In genomic region chr19:17090501-17091074, GRCh38 we compare ENCODE assay signal across 8 cellular contexts. TPM values are rescaled to one million over a fixed set of nuclear protein-coding genes. Genes with fewer than 3 reads are reported as not detected.
DNase-seq lines count a peak whose midpoint lies in the region; FAIRE-seq and TF ChIP-seq lines count a peak whose summit lies in the region.

No MANE protein-coding gene starts in this region.

- no peak for FAIRE-seq in D721Med (lab: Jason Lieb, UNC)

- H3K9me3 ChIP-seq in esophagus muscularis mucosa = no peaks in the 10 kb centered on the region

- TF ChIP-seq CTCF in esophagus muscularis mucosa (IDR thresholded peaks at IDR 0.05) = no peak
- TF ChIP-seq CTCF in D721Med (IDR thresholded peaks at IDR 0.05; ENCODE audit: insufficient read depth, missing control alignments) = no peak

- H3K27me3 ChIP-seq in esophagus muscularis mucosa = no peaks in the 10 kb centered on the region

- intact Hi-C loops in esophagus muscularis mucosa (cut with DNase I) = no loop called here

- peak overlapping the region; percentile 68 to 84 (median 76) for H3K27ac ChIP-seq in esophagus muscularis mucosa (replicated peaks in 1 of 4)

- peaks cover 18 to 85% (median 66%) of the 10 kb centered on the region in 4 donors for H3K4me1 ChIP-seq in esophagus muscularis mucosa

- DNase-seq in GM19238 (ENCODE audit: insufficient read length, low spot score) (peak; percentile 40), esophagus muscularis mucosa (ENCODE audit: extremely low spot score) (no peak), D721Med (ENCODE audit: insufficient read length, low spot score) (no peak), NCI-H2081 (lab: John Stamatoyannopoulos, UW) (no peak), kidney tubule cell (ENCODE audit: low spot score) (no peak), erythroblast (lab: John Stamatoyannopoulos, UW) (no peak)
- peak; percentile 30 to 38 for DNase-seq in activated CD4-positive, alpha-beta T cell treated with anti-CD3 and anti-CD28 coated beads, Interleukin-2, amount 50 U/mL, for 4 hours
- peak; percentile 58 for DNase-seq in stimulated activated CD4-positive, alpha-beta T cell treated with anti-CD3 and anti-CD28 coated beads, Interleukin-4, amount 100 ng/mL, for 24 hours

- WGBS in esophagus muscularis mucosa = 83% methylated on average over 13 of the region's 13 CpGs

- TF ChIP-seq POLR2A in esophagus muscularis mucosa (IDR thresholded peaks at IDR 0.05; ENCODE audit: low read depth) = no peak
- TF ChIP-seq POLR2A in erythroblast (IDR thresholded peaks at IDR 0.05; ENCODE audit: low read length) = no peak

- TF ChIP-seq EP300 in esophagus muscularis mucosa (IDR thresholded peaks at IDR 0.05) = no peak

- peaks cover 0 to 17% (median 11%) of the 10 kb centered on the region in 4 donors for H3K36me3 ChIP-seq in esophagus muscularis mucosa

- no peak overlapping the region for H3K4me3 ChIP-seq in esophagus muscularis mucosa

RNA-seq across cellular contexts. Expression of gene MYO9B, which starts 15.0 kb away (rescaled TPM):
- 10 to 100 TPM; 52.6 to 73.3 (median 57.7) TPM for total RNA-seq in esophagus muscularis mucosa

RNA-seq across cellular contexts. Expression of gene HAUS8, which starts 15.3 kb away (rescaled TPM):
- 1 to 10 TPM; 3.3 to 6.6 (median 4.6) TPM for total RNA-seq in esophagus muscularis mucosa

Comparison
In these comparisons a context has a peak if more than half of its experiments do, and no peak if none do; other contexts are left out.
1. DNase-seq: peak in GM19238 (single experiment), activated CD4-positive, alpha-beta T cell treated with anti-CD3 and anti-CD28 coated beads, Interleukin-2, amount 50 U/mL, for 4 hours (2 of 2) and stimulated activated CD4-positive, alpha-beta T cell treated with anti-CD3 and anti-CD28 coated beads, Interleukin-4, amount 100 ng/mL, for 24 hours (single experiment); none in esophagus muscularis mucosa (single experiment), D721Med (single experiment), NCI-H2081 (0 of 2), kidney tubule cell (single experiment) and erythroblast (0 of 2).